Comparison of ENCODE assay signal across 9 cellular contexts in genomic region chr12:113186666-113187325, GRCh38. TPM values are rescaled to one million over a fixed set of nuclear protein-coding genes. Genes with fewer than 3 reads are reported as not detected.
DNase-seq lines count a peak whose midpoint lies in the region; ATAC-seq and TF ChIP-seq lines count a peak whose summit lies in the region.
"Had no signal": no experiment of that assay in that cellular context is flagged by ENCODE, and none has a peak within 500 bp of the region (broad histone marks: within the 10 kb centered on the region; RNA-seq: fewer than 3 reads in every experiment).

No MANE protein-coding gene starts in this region.

- in situ Hi-C loops in Panc1 (cut with HindIII; ENCODE audit: low pct_unique_long_range_greater_than_20kb, low sequenced_read_pairs) (no loop called here), G401 (cut with HindIII; ENCODE audit: low sequenced_read_pairs) (no loop called here)

- H3K27ac ChIP-seq in Panc1 (ENCODE audit: low read length) (peak overlapping the region; percentile 77), esophagus muscularis mucosa (replicated peaks in 1 of 4) (peak overlapping the region in 3 of 4 donors; percentile 91 to 98 (median 95)), psoas muscle (no peak overlapping the region)

- DNase-seq in GM06990 (ENCODE audit: extremely low read depth, insufficient read length) (no peak), Panc1 (ENCODE audit: low read depth, low spot score) (no peak), esophagus muscularis mucosa (ENCODE audit: extremely low spot score) (no peak), psoas muscle (no peak), hippocampal formation (lab: John Stamatoyannopoulos, UW) (no peak), NCI-H2196 treated with DMSO at 0.1 percent for 48 hours (lab: John Stamatoyannopoulos, UW; ENCODE audit: unreplicated experiment) (no peak), DMS 273 treated with DMSO at 0.1 percent for 48 hours (lab: John Stamatoyannopoulos, UW) (no peak), G401 (ENCODE audit: low spot score) (no peak)
- DNase-seq: stimulated activated CD4-positive, alpha-beta T cell treated with anti-CD3 and anti-CD28 coated beads, Interleukin-4, amount 100 ng/mL, for 1 hour had no signal

- H3K4me3 ChIP-seq in GM06990 (replicated peaks; ENCODE audit: low read depth, low read length) (peak overlapping the region; percentile 92), Panc1 (ENCODE audit: low read depth in 2 of 2, low read length in 2 of 2) (peak overlapping the region; percentile 78 to 84), esophagus muscularis mucosa (peak overlapping the region; percentile 67 to 98 (median 92)), psoas muscle (peak overlapping the region; percentile 93)

- no peak for ATAC-seq in Panc1
- no peak for ATAC-seq in psoas muscle

- no TSS peak for BruUV-seq in Panc1 (replicated peaks; lab: Mats Ljungman, UMichigan)

- no peak for TF ChIP-seq POLR2A in esophagus muscularis mucosa (IDR thresholded peaks at IDR 0.05; ENCODE audit: low read depth)

- peaks cover 23% of the 10 kb centered on the region for H3K4me1 ChIP-seq in Panc1 (ENCODE audit: control insufficient read depth, insufficient read depth, low read length)
- H3K4me1 ChIP-seq in esophagus muscularis mucosa = peaks cover 23 to 41% (median 36%) of the 10 kb centered on the region in 4 donors
- peaks cover 20% of the 10 kb centered on the region for H3K4me1 ChIP-seq in psoas muscle

- no peak for TF ChIP-seq EP300 in esophagus muscularis mucosa (IDR thresholded peaks at IDR 0.05)

- no peaks in the 10 kb centered on the region for H3K27me3 ChIP-seq in GM06990 (replicated peaks; ENCODE audit: control insufficient read depth, insufficient read depth, low read length)
- H3K27me3 ChIP-seq in Panc1 (ENCODE audit: control insufficient read depth, insufficient read depth, low read length) = no peaks in the 10 kb centered on the region
- H3K27me3 ChIP-seq in esophagus muscularis mucosa = no peaks in the 10 kb centered on the region
- no peaks in the 10 kb centered on the region for H3K27me3 ChIP-seq in psoas muscle (ENCODE audit: insufficient read depth in 3 of 3, low read length in 2 of 3)

- CTCF ChIA-PET in Panc1 (lab: Charles Lee) = no interaction called here

- 84% methylated on average over 14 of the region's 16 CpGs for WGBS in esophagus muscularis mucosa
- 71 to 80% (median 75%) methylated on average over 16 of the region's 16 CpGs for WGBS in psoas muscle, 3 donors

- H3K9me3 ChIP-seq in Panc1 (ENCODE audit: control insufficient read depth, insufficient read depth, low read depth, low read length) = no peaks in the 10 kb centered on the region
- H3K9me3 ChIP-seq in esophagus muscularis mucosa = no peaks in the 10 kb centered on the region
- H3K9me3 ChIP-seq in psoas muscle = no peaks in the 10 kb centered on the region

- intact Hi-C loops in Panc1 (cut with micrococcal nuclease; ENCODE audit: unreplicated experiment) (no loop called here), esophagus muscularis mucosa (cut with DNase I) (loop anchor here (2.0 kb wide), 1 partner anchor 34 kb away; the partner anchor contains the start of gene TPCN1), psoas muscle (cut with DNase I) (loop anchor here (5.0 to 10.0 kb wide), 2 partner anchors 36 to 178 kb away; partner anchors contain the start of gene TPCN1 (in 1 of the 2))

- POLR2A ChIA-PET in Panc1 (lab: Charles Lee) = no interaction called here

- H3K36me3 ChIP-seq in GM06990 (ENCODE audit: control insufficient read depth, insufficient read depth, low read length) = peaks cover 16% of the 10 kb centered on the region
- H3K36me3 ChIP-seq in Panc1 (ENCODE audit: control insufficient read depth, insufficient read depth, low read length) = peaks cover 9% of the 10 kb centered on the region
- peaks cover 2 to 36% (median 25%) of the 10 kb centered on the region in 4 donors for H3K36me3 ChIP-seq in esophagus muscularis mucosa
- peaks cover 11 to 31% of the 10 kb centered on the region in 2 donors for H3K36me3 ChIP-seq in psoas muscle (ENCODE audit: insufficient read depth in 1 of 2, low read depth in 1 of 2)

- no peak for TF ChIP-seq CTCF in GM06990 (IDR thresholded peaks at IDR 0.05; ENCODE audit: insufficient read depth, low read length, poor library complexity, severe bottlenecking)
- no peak for TF ChIP-seq CTCF in Panc1 (IDR thresholded peaks at IDR 0.05)
- no peak for TF ChIP-seq CTCF in esophagus muscularis mucosa (IDR thresholded peaks at IDR 0.05)
- TF ChIP-seq CTCF in psoas muscle (IDR thresholded peaks at IDR 0.05) = no peak

RNA-seq across cellular contexts. Expression of gene RITA1, which starts 1.3 kb away (rescaled TPM):
- total RNA-seq in Panc1 (2021; ENCODE audit: unreplicated experiment) (41.0 TPM), esophagus muscularis mucosa (10 to 100 TPM; 12.3 to 21.4 (median 16.2) TPM), psoas muscle (10 to 100 TPM; 13.0 to 19.4 (median 14.7) TPM)
- polyA plus RNA-seq in Panc1 (2012; ENCODE audit: insufficient read length) = 45.7 TPM
- polyA plus RNA-seq in psoas muscle = 10 to 100 TPM; 13.7 to 28.5 (median 15.5) TPM
- total RNA-seq in G401 (2014; rRNA removed; shearing (Covaris generic)) = 63.7 and 69.2 TPM in 2 replicates

RNA-seq across cellular contexts. Expression of gene DDX54, which starts 1.5 kb away (rescaled TPM):
- total RNA-seq in Panc1 (2021; ENCODE audit: unreplicated experiment) (101 TPM), esophagus muscularis mucosa (10 to 100 TPM; 29.1 to 59.6 (median 52.7) TPM), psoas muscle (10 to 100 TPM; 61.9 to 93.5 (median 81.5) TPM)
- 156 TPM for polyA plus RNA-seq in Panc1 (2012; ENCODE audit: insufficient read length)
- 10 to 100 TPM; 53.6 to 88.7 (median 53.7) TPM for polyA plus RNA-seq in psoas muscle
- total RNA-seq in G401 (2014; rRNA removed; shearing (Covaris generic)) = 63.1 and 130 TPM in 2 replicates

RNA-seq across cellular contexts. Expression of gene TPCN1, which starts 34.5 kb away (rescaled TPM):
- total RNA-seq in Panc1 (2021; ENCODE audit: unreplicated experiment) (75.2 TPM), esophagus muscularis mucosa (10 to 100 TPM; 31.1 to 54.0 (median 34.5) TPM), psoas muscle (10 to 100 TPM; 24.9 to 36.2 (median 27.0) TPM)
- polyA plus RNA-seq in Panc1 (2012; ENCODE audit: insufficient read length) = 94.6 TPM
- polyA plus RNA-seq in psoas muscle = 10 to 100 TPM in 2 of 3 donors, 1 to 10 TPM in 1; 7.6 to 33.7 (median 18.2) TPM
- total RNA-seq in G401 (2014; rRNA removed; shearing (Covaris generic)) = 6.9 and 14.3 TPM in 2 replicates

RNA-seq across cellular contexts. Expression of gene CFAP73, which starts 37.3 kb away (rescaled TPM):
- total RNA-seq in Panc1 (2021; ENCODE audit: unreplicated experiment) (0.10 TPM), esophagus muscularis mucosa (not detected), psoas muscle (not detected)
- not detected for polyA plus RNA-seq in Panc1 (2012; ENCODE audit: insufficient read length)
- under 1 TPM; 0.17 to 0.35 (median 0.30) TPM for polyA plus RNA-seq in psoas muscle
- not detected in 2 replicates for total RNA-seq in G401 (2014; rRNA removed; shearing (Covaris generic))

RNA-seq across cellular contexts. Expression of gene RASAL1, which starts 51.2 kb away (rescaled TPM):
- total RNA-seq in Panc1 (2021; ENCODE audit: unreplicated experiment) (0.28 TPM), esophagus muscularis mucosa (under 1 TPM in 1 of 4 donors, not detected in 3; 0.17 TPM), psoas muscle (under 1 TPM in 1 of 4 donors, not detected in 3; 0.89 TPM)
- polyA plus RNA-seq in Panc1 (2012; ENCODE audit: insufficient read length) = 0.27 TPM
- not detected for polyA plus RNA-seq in psoas muscle
- total RNA-seq in G401 (2014; rRNA removed; shearing (Covaris generic)) = 3.1 and 3.3 TPM in 2 replicates
